ENCODE assay signal across 8 cellular contexts in genomic region chr3:52537165-52537635, GRCh38. TPM values are rescaled to one million over a fixed set of nuclear protein-coding genes. Genes with fewer than 3 reads are reported as not detected.
DNase-seq lines count a peak whose midpoint lies in the region; ATAC-seq and TF ChIP-seq lines count a peak whose summit lies in the region.

No MANE protein-coding gene starts in this region.

- peak overlapping the region; percentile 97 for H3K4me3 Mint-ChIP-seq in activated CD8-positive, alpha-beta T cell treated with anti-CD3 and anti-CD28 coated beads, Interleukin-2, amount 10 ng/mL, durations not matched to agents 7 days and 5 days

- peaks cover 55% of the 10 kb centered on the region for H3K4me1 Mint-ChIP-seq in activated CD8-positive, alpha-beta T cell treated with anti-CD3 and anti-CD28 coated beads, Interleukin-2, amount 10 ng/mL, durations not matched to agents 7 days and 5 days (ENCODE audit: low read depth)

- H3K9ac ChIP-seq in skeletal muscle tissue (ENCODE audit: low read depth in 1 of 3, low read length in 3 of 3): peak overlapping the region; percentile 87 to 100 (median 96)

- no peaks in the 10 kb centered on the region for H3K9me3 Mint-ChIP-seq in activated CD8-positive, alpha-beta T cell treated with anti-CD3 and anti-CD28 coated beads, Interleukin-2, amount 10 ng/mL, durations not matched to agents 7 days and 5 days (ENCODE audit: insufficient read depth)

- no peak for DNase-seq in activated CD8-positive, alpha-beta T cell treated with anti-CD3 and anti-CD28 coated beads, Interleukin-2, amount 10 ng/mL, durations not matched to agents 7 days and 5 days
- DNase-seq in right atrium auricular region (ENCODE audit: low spot score): no peak
- DNase-seq in D341Med (ENCODE audit: low spot score): no peak
- DNase-seq in effector CD4-positive, alpha-beta T cell: no peak
- DNase-seq in GOT3 (lab: John Stamatoyannopoulos, UW): no peak

- peaks cover 0 to 35% of the 10 kb centered on the region in 2 experiments; a peak in 2 of 3 replicates for H3K36me3 ChIP-seq in HEK293 (ENCODE audit: control insufficient read depth in 2 of 2, insufficient read depth in 1 of 2, low read length in 2 of 2)
- H3K36me3 ChIP-seq in right atrium auricular region: peaks cover 19% of the 10 kb centered on the region
- H3K36me3 ChIP-seq in skeletal muscle tissue (ENCODE audit: control insufficient read depth in 3 of 3, insufficient read depth in 3 of 3, low read length in 3 of 3): peaks cover 5 to 9% (median 8%) of the 10 kb centered on the region in 3 donors

- no peak for TF ChIP-seq CTCF in HEK293 (tag by site-specific recombination; IDR thresholded peaks at IDR 0.05)
- TF ChIP-seq CTCF in right atrium auricular region (IDR thresholded peaks at IDR 0.05): no peak

- peak overlapping the region; percentile 97 for H3K27ac Mint-ChIP-seq in activated CD8-positive, alpha-beta T cell treated with anti-CD3 and anti-CD28 coated beads, Interleukin-2, amount 10 ng/mL, durations not matched to agents 7 days and 5 days

- H3K27me3 ChIP-seq in right atrium auricular region: no peaks in the 10 kb centered on the region
- H3K27me3 ChIP-seq in skeletal muscle tissue (ENCODE audit: control insufficient read depth in 3 of 3, insufficient read depth in 3 of 3, low read length in 3 of 3): peaks cover 0 to 3% (median 0%) of the 10 kb centered on the region in 3 donors

- no peaks in the 10 kb centered on the region for H3K27me3 Mint-ChIP-seq in activated CD8-positive, alpha-beta T cell treated with anti-CD3 and anti-CD28 coated beads, Interleukin-2, amount 10 ng/mL, durations not matched to agents 7 days and 5 days (ENCODE audit: low read depth)

- H3K4me3 ChIP-seq in HEK293 (ENCODE audit: low read depth, low read length) (peak overlapping the region; percentile 76), right atrium auricular region (peak overlapping the region; percentile 58 to 69), skeletal muscle tissue (ENCODE audit: low read length in 3 of 3) (peak overlapping the region; percentile 94 to 98 (median 94))

- POLR2A ChIA-PET in HEK293 (lab: Yijun Ruan, JAX): interaction anchor here (0.5 kb wide), 1 partner anchor 54 kb away, joined by 3 read pairs; no protein-coding TSS in a partner anchor
- POLR2A ChIA-PET in activated CD8-positive, alpha-beta T cell treated with anti-CD3 and anti-CD28 coated beads, Interleukin-2, amount 10 ng/mL, durations not matched to agents 7 days and 5 days (lab: Charles Lee): interaction anchor here (0.6 to 0.9 kb wide), 3 partner anchors 72 to 148 kb away, joined by 3 read pairs; no protein-coding TSS in a partner anchor

- H3K36me3 Mint-ChIP-seq in activated CD8-positive, alpha-beta T cell treated with anti-CD3 and anti-CD28 coated beads, Interleukin-2, amount 10 ng/mL, durations not matched to agents 7 days and 5 days (ENCODE audit: low read depth): peaks cover 33% of the 10 kb centered on the region

- H3K27ac ChIP-seq in HEK293 (ENCODE audit: extremely low read depth, low read depth, low read length) (peak overlapping the region; percentile 73; the same call in 1 of the 2 replicates), right atrium auricular region (peak overlapping the region; percentile 87 to 89), skeletal muscle tissue (ENCODE audit: low read depth, low read length) (peak overlapping the region; percentile 93)

- peaks cover 2% of the 10 kb centered on the region; the same call in 1 of the 2 replicates for H3K4me1 ChIP-seq in HEK293 (ENCODE audit: control insufficient read depth, insufficient read depth, low read length)
- peaks cover 0 to 70% of the 10 kb centered on the region in 2 donors for H3K4me1 ChIP-seq in right atrium auricular region
- H3K4me1 ChIP-seq in skeletal muscle tissue (ENCODE audit: control insufficient read depth in 3 of 3, insufficient read depth in 3 of 3, low read length in 3 of 3): peaks cover 39 to 54% (median 41%) of the 10 kb centered on the region in 3 donors

- H3K9me3 ChIP-seq in HEK293 (ENCODE audit: control insufficient read depth, insufficient read depth, low read depth, low read length): no peaks in the 10 kb centered on the region
- no peaks in the 10 kb centered on the region for H3K9me3 ChIP-seq in right atrium auricular region
- no peaks in the 10 kb centered on the region for H3K9me3 ChIP-seq in skeletal muscle tissue (ENCODE audit: control insufficient read depth in 3 of 3, low read length in 3 of 3)

- CTCF ChIA-PET in HEK293 (lab: Yijun Ruan, JAX): no interaction called here
- CTCF ChIA-PET in activated CD8-positive, alpha-beta T cell treated with anti-CD3 and anti-CD28 coated beads, Interleukin-2, amount 10 ng/mL, durations not matched to agents 7 days and 5 days (lab: Charles Lee): no interaction called here

- ATAC-seq in activated CD8-positive, alpha-beta T cell treated with anti-CD3 and anti-CD28 coated beads, Interleukin-2, amount 10 ng/mL, durations not matched to agents 7 days and 5 days: no peak
- ATAC-seq in HG02759 (IDR thresholded peaks at IDR 0.05; ENCODE audit: unreplicated experiment): no peak

TF ChIP-seq in HEK293, 187 proteins besides CTCF, POLR2A, EP300 and RAD21:
- TF ChIP-seq ZNF335 (tag by site-specific recombination; conservative IDR thresholded peaks at IDR 0.05) (0 out of 2 replicates have a peak, but pooled peaks have one; percentile 11), ZNF549 (tag by site-specific recombination; IDR thresholded peaks at IDR 0.05) (no peak)
- TF ChIP-seq, protein P1, sequence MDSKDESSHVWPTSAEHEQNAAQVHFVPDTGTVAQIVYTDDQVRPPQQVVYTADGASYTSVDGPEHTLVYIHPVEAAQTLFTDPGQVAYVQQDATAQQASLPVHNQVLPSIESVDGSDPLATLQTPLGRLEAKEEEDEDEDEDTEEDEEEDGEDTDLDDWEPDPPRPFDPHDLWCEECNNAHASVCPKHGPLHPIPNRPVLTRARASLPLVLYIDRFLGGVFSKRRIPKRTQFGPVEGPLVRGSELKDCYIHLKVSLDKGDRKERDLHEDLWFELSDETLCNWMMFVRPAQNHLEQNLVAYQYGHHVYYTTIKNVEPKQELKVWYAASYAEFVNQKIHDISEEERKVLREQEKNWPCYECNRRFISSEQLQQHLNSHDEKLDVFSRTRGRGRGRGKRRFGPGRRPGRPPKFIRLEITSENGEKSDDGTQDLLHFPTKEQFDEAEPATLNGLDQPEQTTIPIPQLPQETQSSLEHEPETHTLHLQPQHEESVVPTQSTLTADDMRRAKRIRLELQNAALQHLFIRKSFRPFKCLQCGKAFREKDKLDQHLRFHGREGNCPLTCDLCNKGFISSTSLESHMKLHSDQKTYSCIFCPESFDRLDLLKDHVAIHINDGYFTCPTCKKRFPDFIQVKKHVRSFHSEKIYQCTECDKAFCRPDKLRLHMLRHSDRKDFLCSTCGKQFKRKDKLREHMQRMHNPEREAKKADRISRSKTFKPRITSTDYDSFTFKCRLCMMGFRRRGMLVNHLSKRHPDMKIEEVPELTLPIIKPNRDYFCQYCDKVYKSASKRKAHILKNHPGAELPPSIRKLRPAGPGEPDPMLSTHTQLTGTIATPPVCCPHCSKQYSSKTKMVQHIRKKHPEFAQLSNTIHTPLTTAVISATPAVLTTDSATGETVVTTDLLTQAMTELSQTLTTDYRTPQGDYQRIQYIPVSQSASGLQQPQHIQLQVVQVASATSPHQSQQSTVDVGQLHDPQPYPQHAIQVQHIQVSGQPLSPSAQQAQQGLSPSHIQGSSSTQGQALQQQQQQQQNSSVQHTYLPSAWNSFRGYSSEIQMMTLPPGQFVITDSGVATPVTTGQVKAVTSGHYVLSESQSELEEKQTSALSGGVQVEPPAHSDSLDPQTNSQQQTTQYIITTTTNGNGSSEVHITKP (tag by site-specific recombination; IDR thresholded peaks at IDR 0.05): peak; percentile 73; the same call in 1 of the 2 replicates

RNA-seq across cellular contexts. Expression of gene UQCC5, which starts 0.8 kb away (rescaled TPM):
- 10 to 100 TPM in 1 of 2 experiments, 1 to 10 TPM in 1; 9.0 to 15.1 TPM for total RNA-seq in activated CD8-positive, alpha-beta T cell treated with anti-CD3 and anti-CD28 coated beads, Interleukin-2, amount 10 ng/mL, durations not matched to agents 7 days and 5 days
- total RNA-seq in right atrium auricular region (1 to 10 TPM; 1.2 to 3.1 TPM), skeletal muscle tissue (1.0 TPM)

RNA-seq across cellular contexts. Expression of gene NT5DC2, which starts 3.5 kb away (rescaled TPM):
- total RNA-seq in activated CD8-positive, alpha-beta T cell treated with anti-CD3 and anti-CD28 coated beads, Interleukin-2, amount 10 ng/mL, durations not matched to agents 7 days and 5 days: 10 to 100 TPM; 52.8 to 53.1 TPM
- 100 to 1,000 TPM in 1 of 2 donors, 10 to 100 TPM in 1; 94.0 to 146 TPM for total RNA-seq in right atrium auricular region
- total RNA-seq in skeletal muscle tissue: 20.9 TPM

RNA-seq across cellular contexts. Expression of gene STAB1, which starts 42.1 kb away (rescaled TPM):
- total RNA-seq in activated CD8-positive, alpha-beta T cell treated with anti-CD3 and anti-CD28 coated beads, Interleukin-2, amount 10 ng/mL, durations not matched to agents 7 days and 5 days: under 1 TPM in 1 of 2 experiments, not detected in 1; 0.05 TPM
- total RNA-seq in right atrium auricular region: 10 to 100 TPM; 46.5 to 62.6 TPM
- total RNA-seq in skeletal muscle tissue: 67.3 TPM

Comparison
In these comparisons a context has a peak if more than half of its experiments do, and no peak if none do; other contexts are left out.
1. RNA of gene STAB1, which starts 42.1 kb away (total RNA-seq): 67.3 TPM in skeletal muscle tissue (single experiment) and 46.5 to 62.6 TPM in right atrium auricular region; 0.05 TPM in activated CD8-positive, alpha-beta T cell treated with anti-CD3 and anti-CD28 coated beads, Interleukin-2, amount 10 ng/mL, durations not matched to agents 7 days and 5 days; every median in the first group is over 10 times any median in the second.
2. Peak in every context shown above with its lines, with median percentiles within 50 percentile points of each other: H3K27ac ChIP-seq and H3K4me3 ChIP-seq.